Comparison of ENCODE assay signal across 8 cellular contexts in the genomic region with DNA sequence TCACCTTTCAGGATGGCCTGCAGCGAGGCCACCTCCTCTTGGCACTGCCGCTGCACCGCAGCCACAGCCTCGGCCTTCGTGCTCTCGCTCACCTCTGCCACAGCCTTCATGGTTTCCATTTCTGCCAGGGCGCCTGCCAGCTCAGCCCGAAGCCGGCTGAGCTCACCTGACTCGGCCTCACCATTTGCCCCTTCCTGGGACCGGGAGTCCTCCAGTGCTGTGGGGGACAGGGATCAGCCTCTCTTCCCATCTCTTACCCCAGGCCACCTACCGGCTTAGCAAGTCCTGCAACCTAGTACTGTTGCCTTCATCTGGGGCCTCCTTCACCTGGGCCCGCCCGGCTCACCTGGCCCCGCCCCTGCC. TPM values are rescaled to one million over a fixed set of nuclear protein-coding genes. Genes with fewer than 3 reads are reported as not detected.
DNase-seq lines count a peak whose midpoint lies in the region; ATAC-seq and TF ChIP-seq lines count a peak whose summit lies in the region.

No MANE protein-coding gene starts in this region.

- no peaks in the 10 kb centered on the region for H3K9me3 ChIP-seq in breast epithelium
- no peaks in the 10 kb centered on the region for H3K9me3 ChIP-seq in muscle layer of duodenum (ENCODE audit: control insufficient read depth in 1 of 2, low read length in 2 of 2)

- H3K27me3 ChIP-seq in BJ (ENCODE audit: control insufficient read depth, insufficient read depth, low read length): no peaks in the 10 kb centered on the region
- H3K27me3 ChIP-seq in breast epithelium: no peaks in the 10 kb centered on the region
- H3K27me3 ChIP-seq in muscle layer of duodenum (ENCODE audit: low read depth, low read length): no peaks in the 10 kb centered on the region

- DNase-seq in BJ (ENCODE audit: low read depth) (no peak), breast epithelium (ENCODE audit: low spot score in 2 of 2) (no peak), NCI-H2029 treated with DMSO at 0.1 percent for 48 hours (lab: John Stamatoyannopoulos, UW) (no peak), ureter (ENCODE audit: low spot score) (no peak)
- DNase-seq in stimulated activated CD8-positive, alpha-beta memory T cell treated with anti-CD3 and anti-CD28 coated beads, Interleukin-4, amount 100 ng/mL, for 48 hours: no peak
- DNase-seq in activated effector memory CD4-positive, alpha-beta T cell treated with anti-CD3 and anti-CD28 coated beads, Interleukin-2, amount 50 U/mL, for 16 hours: no peak

- ATAC-seq in HG03097 (IDR thresholded peaks at IDR 0.05; ENCODE audit: low FRiP score, unreplicated experiment): peak; percentile 12

- CTCF ChIA-PET in BJ (lab: Yijun Ruan, JAX): interaction anchor here (0.6 to 1.5 kb wide), 3 partner anchors 10 to 35 kb away, joined by 3 to 5 read pairs (median 3); no protein-coding TSS in a partner anchor

- H3K4me1 ChIP-seq in breast epithelium (peaks cover 0 to 7% of the 10 kb centered on the region in 2 donors), muscle layer of duodenum (ENCODE audit: control insufficient read depth in 1 of 2, insufficient read depth in 2 of 2, low read length in 2 of 2) (peaks cover 0 to 9% of the 10 kb centered on the region in 2 donors)

- POLR2A ChIA-PET in BJ (lab: Charles Lee): no interaction called here

- H3K4me3 ChIP-seq in BJ (ENCODE audit: low read depth, low read length) (peak overlapping the region; percentile 92), breast epithelium (peak overlapping the region; percentile 86 to 98 (median 89)), muscle layer of duodenum (ENCODE audit: low read depth in 1 of 2, low read length in 2 of 2) (peak overlapping the region; percentile 46 to 90)

- intact Hi-C loops in breast epithelium (cut with DNase I; ENCODE audit: low total_unique reads): no loop called here

- H3K36me3 ChIP-seq in BJ (ENCODE audit: control insufficient read depth, insufficient read depth, low read length): peaks cover 3% of the 10 kb centered on the region
- no peaks in the 10 kb centered on the region for H3K36me3 ChIP-seq in breast epithelium
- peaks cover 3 to 13% of the 10 kb centered on the region in 2 donors for H3K36me3 ChIP-seq in muscle layer of duodenum (ENCODE audit: control insufficient read depth in 1 of 2, insufficient read depth in 2 of 2, low read length in 2 of 2)

- H3K27ac ChIP-seq in breast epithelium (peak overlapping the region; percentile 95 to 99), muscle layer of duodenum (ENCODE audit: low read length) (peak overlapping the region; percentile 63)

- TF ChIP-seq POLR2A in breast epithelium (IDR thresholded peaks at IDR 0.05): no peak

- no peak for TF ChIP-seq CTCF in BJ (IDR thresholded peaks at IDR 0.05; ENCODE audit: insufficient read depth, low read depth, low read length)
- peak in 2 of 3 donors; percentile 34 to 61 for TF ChIP-seq CTCF in breast epithelium (IDR thresholded peaks at IDR 0.05)

RNA-seq across cellular contexts. Expression of a gene that starts 0.7 kb away (rescaled TPM):
- polyA plus RNA-seq in BJ (2011; rRNA removed): 14.5 and 20.4 TPM in 2 replicates
- 4.7 and 5.6 TPM in 2 replicates for polyA minus RNA-seq in BJ (2011; rRNA and poly(A)+ RNA removed)
- total RNA-seq in breast epithelium: 10 to 100 TPM; 14.2 to 35.1 (median 25.6) TPM
- 26.5 TPM for total RNA-seq in ureter

RNA-seq across cellular contexts. Expression of a gene that starts 7.4 kb away (rescaled TPM):
- polyA plus RNA-seq in BJ (2011; rRNA removed): not detected in 2 replicates
- polyA minus RNA-seq in BJ (2011; rRNA and poly(A)+ RNA removed): not detected in 2 replicates
- total RNA-seq in breast epithelium (not detected), ureter (not detected)

RNA-seq across cellular contexts. Expression of a gene that starts 26.4 kb away (rescaled TPM):
- 23.6 and 30.7 TPM in 2 replicates for polyA plus RNA-seq in BJ (2011; rRNA removed)
- 12.7 and 12.8 TPM in 2 replicates for polyA minus RNA-seq in BJ (2011; rRNA and poly(A)+ RNA removed)
- total RNA-seq in breast epithelium (10 to 100 TPM; 23.2 to 38.1 (median 27.9) TPM), ureter (43.2 TPM)

RNA-seq across cellular contexts. Expression of a gene that starts 46.1 kb away (rescaled TPM):
- 0.38 and 0.44 TPM in 2 replicates for polyA plus RNA-seq in BJ (2011; rRNA removed)
- 0.10 and 0.62 TPM in 2 replicates for polyA minus RNA-seq in BJ (2011; rRNA and poly(A)+ RNA removed)
- total RNA-seq in breast epithelium (under 1 TPM; 0.15 to 0.48 (median 0.33) TPM), ureter (0.75 TPM)

RNA-seq across cellular contexts. Expression of a gene that starts 50.2 kb away (rescaled TPM):
- 20.4 and 52.7 TPM in 2 replicates for polyA plus RNA-seq in BJ (2011; rRNA removed)
- polyA minus RNA-seq in BJ (2011; rRNA and poly(A)+ RNA removed): 16.2 and 20.5 TPM in 2 replicates
- total RNA-seq in breast epithelium: 10 to 100 TPM; 15.1 to 19.5 (median 17.8) TPM
- total RNA-seq in ureter: 23.9 TPM
